19 cellular contexts compared by ENCODE assay signal in genomic region chr15:78789615-78790014, GRCh38. TPM values are rescaled to one million over a fixed set of nuclear protein-coding genes. Genes with fewer than 3 reads are reported as not detected.
"Had no signal": no experiment of that assay in that cellular context is flagged by ENCODE, and none has a peak within 500 bp of the region (broad histone marks: within the 10 kb centered on the region; RNA-seq: fewer than 3 reads in every experiment).

No MANE protein-coding gene starts in this region.

- H3K36me3 ChIP-seq: cardiac muscle cell, Peyer's patch, WERI-Rb-1 had no signal

- H3K27ac Mint-ChIP-seq: activated CD8-positive, alpha-beta T cell treated with anti-CD3 and anti-CD28 coated beads for 36 hours; T-helper 17 cell had no signal

- H3K27ac ChIP-seq: brain microvascular endothelial cell, cardiac muscle cell, Peyer's patch, RWPE1, WERI-Rb-1 had no signal

- H3K9me3 ChIP-seq: Peyer's patch had no signal

- H3K4me3 Mint-ChIP-seq: activated CD8-positive, alpha-beta T cell treated with anti-CD3 and anti-CD28 coated beads for 36 hours; T-helper 17 cell had no signal

- DNase-seq: activated CD8-positive, alpha-beta memory T cell treated with anti-CD3 and anti-CD28 coated beads, Interleukin-2, amount 50 U/mL, for 48 hours; activated naive CD4-positive, alpha-beta T cell treated with Interleukin-2 at 50 U/mL for 16 hours; activated T-cell treated with anti-CD3 and anti-CD28 coated beads, Interleukin-2, amount 50 U/mL, for 1 hour; brain microvascular endothelial cell; cerebellar nuclear complex; NCI-H1105 treated with DMSO at 0.1 percent for 48 hours; NCI-H1436 treated with DMSO at 0.1 percent for 48 hours; NCI-H187; NCI-H2081; NCI-H510A treated with DMSO at 0.1 percent for 48 hours; NCI-H69; NK-92 treated with Interleukin-12 subunit alpha and Interleukin-12 subunit beta, amount 100 ng/mL, for 24 hours; Peyer's patch; SIG-M5; T-helper 17 cell; WERI-Rb-1 had no signal

- H3K4me1 ChIP-seq: Peyer's patch had no signal

- H3K4me3 ChIP-seq: cardiac muscle cell, Peyer's patch had no signal

RNA-seq across cellular contexts. Expression of gene ADAMTS7, which starts 21.6 kb away (rescaled TPM):
- total RNA-seq: T-helper 17 cell had no signal
